In genomic region chr9:121758693-121759092, GRCh38 we compare ENCODE assay signal across 22 cellular contexts.
DNase-seq lines count a peak whose midpoint lies in the region; ATAC-seq and TF ChIP-seq lines count a peak whose summit lies in the region.
"Had no signal": no experiment of that assay in that cellular context is flagged by ENCODE, and none has a peak within 500 bp of the region (broad histone marks: within the 10 kb centered on the region; RNA-seq: fewer than 3 reads in every experiment).

No MANE protein-coding gene starts in this region.

- H3K9me2 ChIP-seq in PC-3 (replicated peaks; ENCODE audit: low read length) = no peaks in the 10 kb centered on the region

- H4K8ac ChIP-seq in neuronal stem cell (ENCODE audit: low read depth, low read length) = no peak overlapping the region

- H3K23ac ChIP-seq in neuronal stem cell (ENCODE audit: low read depth, low read length, poor library complexity) = no peak overlapping the region

- H3K79me2 ChIP-seq in PC-3 (ENCODE audit: low read length) = no peaks in the 10 kb centered on the region

- H3K18ac ChIP-seq in neuronal stem cell (ENCODE audit: low read length) = no peak overlapping the region

- no peak overlapping the region for H3K14ac ChIP-seq in neuronal stem cell (ENCODE audit: low read length)

- H2AK5ac ChIP-seq in neuronal stem cell (ENCODE audit: low read depth, low read length) = no peak overlapping the region

- H3K4me2 ChIP-seq in neuronal stem cell (ENCODE audit: insufficient read depth, low read length, poor library complexity, severe bottlenecking) (no peak overlapping the region), PC-3 (ENCODE audit: low read length) (no peak overlapping the region)
- H3K4me2 ChIP-seq: A549; BLaER1 treated with 17β-estradiol and CSF1 and Interleukin-3, amounts not matched to agents 10 nM and 100 nM had no signal

- H3K36me3 ChIP-seq in neuronal stem cell (replicated peaks in 1 of 2; ENCODE audit: control insufficient read depth in 2 of 2, insufficient read depth in 2 of 2, low read length in 2 of 2) = peaks cover 49 to 66% of the 10 kb centered on the region in 2 donors
- H3K36me3 ChIP-seq in PC-3 (ENCODE audit: low read depth, low read length) = no peaks in the 10 kb centered on the region

- H2BK120ac ChIP-seq in neuronal stem cell (ENCODE audit: low read depth, low read length) = peak overlapping the region; percentile 4

- H2AFZ ChIP-seq in neuronal stem cell (ENCODE audit: low read length) (no peak overlapping the region), PC-3 (ENCODE audit: low read length) (no peak overlapping the region)
- H2AFZ ChIP-seq: GM23248 had no signal

- no peaks in the 10 kb centered on the region for H4K20me1 ChIP-seq in PC-3 (ENCODE audit: low read length)

- no peak for ATAC-seq in GM18867 (IDR thresholded peaks at IDR 0.05; ENCODE audit: unreplicated experiment)
- ATAC-seq in PC-3 = no peak
- ATAC-seq in GM19351 (IDR thresholded peaks at IDR 0.05; ENCODE audit: unreplicated experiment) = no peak
- ATAC-seq: A549 had no signal

- H3K4me3 ChIP-seq in neuronal stem cell (ENCODE audit: low read length in 2 of 2) (no peak overlapping the region), PC-3 (ENCODE audit: low read length) (no peak overlapping the region)
- H3K4me3 ChIP-seq: A549; BLaER1 treated with 17β-estradiol and CSF1 and Interleukin-3, amounts not matched to agents 10 nM and 100 nM; GM23248 had no signal

- POLR2A ChIA-PET in RWPE1 (lab: Yijun Ruan, JAX; ENCODE audit: low non-redundant PET) (no interaction called here), PC-3 (lab: Charles Lee; ENCODE audit: unreplicated experiment) (no interaction called here)

- H3K4me1 ChIP-seq in neuronal stem cell (ENCODE audit: control insufficient read depth in 2 of 2, insufficient read depth in 1 of 2, low read depth in 1 of 2, low read length in 2 of 2) (peaks cover 0 to 24% of the 10 kb centered on the region in 2 donors), PC-3 (ENCODE audit: insufficient read depth, low read length) (no peaks in the 10 kb centered on the region)
- H3K4me1 ChIP-seq: A549, BE2C had no signal

- no peaks in the 10 kb centered on the region for H3F3A ChIP-seq in PC-3 (ENCODE audit: low read length, unreplicated experiment)

- no CpG with 5 or more reads among the region's 9 CpGs for WGBS in neuronal stem cell (ENCODE audit: extremely low coverage in 2 of 2, insufficient read length in 2 of 2, insufficient replicate concordance in 1 of 2), 2 donors

- no peak overlapping the region for H3K9ac ChIP-seq in neuronal stem cell (ENCODE audit: low read depth, low read length, poor library complexity)
- no peak overlapping the region for H3K9ac ChIP-seq in PC-3 (ENCODE audit: low read length)
- H3K9ac ChIP-seq: BLaER1 treated with 17β-estradiol and CSF1 and Interleukin-3, amounts not matched to agents 10 nM and 100 nM; GM23248 had no signal

- H3K27me3 ChIP-seq in neuronal stem cell (ENCODE audit: control insufficient read depth in 3 of 3, insufficient read depth in 3 of 3, low read depth in 1 of 3, low read length in 3 of 3) = no peaks in the 10 kb centered on the region
- H3K27me3 ChIP-seq in PC-3 (ENCODE audit: low read length) = no peaks in the 10 kb centered on the region
- H3K27me3 ChIP-seq: BE2C; BLaER1 treated with 17β-estradiol and CSF1 and Interleukin-3, amounts not matched to agents 10 nM and 100 nM had no signal

- no peak overlapping the region for H2BK15ac ChIP-seq in neuronal stem cell (ENCODE audit: low read length)

- CTCF ChIA-PET in RWPE1 (lab: Yijun Ruan, JAX) = interaction anchor here (0.6 to 0.7 kb wide), 2 partner anchors 46 to 1434 kb away, joined by 3 to 6 read pairs; no protein-coding TSS in a partner anchor
- CTCF ChIA-PET in PC-3 (lab: Charles Lee) = no interaction called here

- H3K4ac ChIP-seq in neuronal stem cell (ENCODE audit: low read length) = no peak overlapping the region

- no peak overlapping the region for H2BK12ac ChIP-seq in neuronal stem cell (ENCODE audit: low read length)

- DNase-seq in DMS53 (lab: John Stamatoyannopoulos, UW) (peak; percentile 34), DMS53 treated with DMSO at 0.1 percent for 48 hours (lab: John Stamatoyannopoulos, UW; ENCODE audit: unreplicated experiment) (no peak), RWPE1 (ENCODE audit: low spot score) (no peak), cerebellar cortex (ENCODE audit: low spot score) (peak; percentile 55), neuronal stem cell (ENCODE audit: low spot score) (no peak), PC-3 (no peak)
- DNase-seq: ACHN, AML-193, BE2C, Calu3, COR-L47, DMS79, EL, GF-D8, GM23248, H7, HCEC 1CT had no signal

- intact Hi-C loops in PC-3 (cut with micrococcal nuclease) = no loop called here

- H3K27ac ChIP-seq in RWPE1 = peak overlapping the region; percentile 0; the same call in 1 of the 2 replicates
- no peak overlapping the region for H3K27ac ChIP-seq in neuronal stem cell (replicated peaks; ENCODE audit: low read length)
- no peak overlapping the region for H3K27ac ChIP-seq in PC-3 (ENCODE audit: low read length)
- H3K27ac ChIP-seq: 22Rv1; A549; BLaER1 treated with 17β-estradiol and CSF1 and Interleukin-3, amounts not matched to agents 10 nM and 100 nM; GM23248 had no signal

- BruUV-seq in PC-3 (replicated peaks; lab: Mats Ljungman, UMichigan) = no TSS peak

- H3K9me3 ChIP-seq in neuronal stem cell (replicated peaks in 1 of 2; ENCODE audit: control insufficient read depth in 2 of 2, insufficient read depth in 1 of 2, low read depth in 1 of 2, low read length in 2 of 2) = no peaks in the 10 kb centered on the region
- no peaks in the 10 kb centered on the region for H3K9me3 ChIP-seq in PC-3 (ENCODE audit: low read length)
- H3K9me3 ChIP-seq: A549; BE2C; BLaER1 treated with 17β-estradiol and CSF1 and Interleukin-3, amounts not matched to agents 10 nM and 100 nM had no signal

- H2BK5ac ChIP-seq in neuronal stem cell (ENCODE audit: low read length) = no peak overlapping the region

- H3K79me1 ChIP-seq in neuronal stem cell (ENCODE audit: low read depth, low read length) = peaks cover 25% of the 10 kb centered on the region

- no peak overlapping the region for H4K91ac ChIP-seq in neuronal stem cell (ENCODE audit: low read depth, low read length, poor library complexity)

- TF ChIP-seq CTCF in RWPE1 (conservative IDR thresholded peaks at IDR 0.05; ENCODE audit: low read depth) (no peak), PC-3 (conservative IDR thresholded peaks at IDR 0.05; ENCODE audit: low read depth, low read length) (no peak)

Comparison
In these comparisons a context has a peak if more than half of its experiments do, and no peak if none do; other contexts are left out.
1. DNase-seq: peak in DMS53 (single experiment) and cerebellar cortex (single experiment); none in DMS53 treated with DMSO at 0.1 percent for 48 hours (single experiment), RWPE1 (single experiment), neuronal stem cell (single experiment) and PC-3 (single experiment).